ENCODE assay signal across 9 cellular contexts in the genomic region with DNA sequence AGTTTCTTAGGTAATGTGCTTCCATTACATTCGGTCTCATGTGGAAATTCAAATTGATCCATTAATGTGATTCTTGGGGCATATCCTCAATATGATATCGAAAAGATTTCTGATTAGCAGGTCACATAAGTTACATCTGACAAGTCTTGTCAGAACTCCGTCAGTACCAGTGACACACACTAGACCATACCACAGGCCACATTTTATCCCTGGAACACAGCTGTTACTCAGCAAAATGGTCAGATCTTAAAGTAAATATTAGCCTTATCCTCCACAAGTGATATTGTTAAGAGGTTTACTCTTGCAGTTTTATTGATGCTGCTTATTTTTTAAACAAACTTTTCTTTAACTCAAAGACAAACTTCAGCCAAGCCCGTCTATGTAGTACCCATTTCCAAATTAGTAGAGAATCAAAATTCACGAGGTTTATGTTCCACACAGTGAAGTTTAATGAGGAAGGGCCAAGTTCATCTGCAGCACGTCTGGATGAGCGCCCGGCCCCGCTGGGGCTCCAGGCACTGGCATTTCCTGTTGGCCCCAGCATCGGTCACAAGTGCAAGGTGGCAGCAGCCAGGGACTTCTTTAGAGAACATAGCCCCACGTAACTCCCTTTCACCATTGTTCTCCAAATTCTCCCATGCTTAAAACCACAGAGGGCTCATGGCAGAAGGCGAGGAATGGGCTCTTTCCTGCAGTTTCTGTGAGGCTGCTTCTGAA.
DNase-seq lines count a peak whose midpoint lies in the region; ATAC-seq, FAIRE-seq and TF ChIP-seq lines count a peak whose summit lies in the region.
"Had no signal": no experiment of that assay in that cellular context is flagged by ENCODE, and none has a peak within 500 bp of the region (broad histone marks: within the 10 kb centered on the region; RNA-seq: fewer than 3 reads in every experiment).

No MANE protein-coding gene starts in this region.

- H3K4me3 Mint-ChIP-seq in activated T-cell treated with anti-CD3 and anti-CD28 coated beads, Interleukin-2, amount 50 U/mL, for 72 hours: no peak overlapping the region

- intact Hi-C loops in ascending aorta (cut with DNase I): loop anchor here (2.0 to 10.0 kb wide), 3 partner anchors 80 to 225 kb away; no protein-coding TSS in a partner anchor
- intact Hi-C loops in kidney (cut with DNase I): no loop called here

- peak; percentile 30 to 89 for DNase-seq in ascending aorta (ENCODE audit: low spot score in 2 of 2)
- DNase-seq in kidney: no peak
- no peak for DNase-seq in activated T-cell treated with anti-CD3 and anti-CD28 coated beads, Interleukin-2, amount 50 U/mL, for 72 hours
- DNase-seq in GM10266 (ENCODE audit: extremely low spot score): no peak
- DNase-seq in activated naive CD4-positive, alpha-beta T cell treated with anti-CD3 and anti-CD28 coated beads, Interleukin-2, amount 50 U/mL, for 16 hours: no peak
- no peak for DNase-seq in GM19239 (ENCODE audit: insufficient read length, low spot score)
- DNase-seq: activated CD4-positive, CD25-positive, alpha-beta regulatory T cell treated with anti-CD3 and anti-CD28 coated beads, Interleukin-2, amount 50 U/mL, for 72 hours had no signal

- no peak for TF ChIP-seq RAD21 in Ishikawa (IDR thresholded peaks at IDR 0.05; ENCODE audit: low read depth)

- no peaks in the 10 kb centered on the region for H3K9me3 Mint-ChIP-seq in activated T-cell treated with anti-CD3 and anti-CD28 coated beads, Interleukin-2, amount 50 U/mL, for 72 hours

- TF ChIP-seq EP300 in Ishikawa (IDR thresholded peaks at IDR 0.05; ENCODE audit: borderline replicate concordance): peak; percentile 53; the same call in 1 of the 2 replicates

- no peaks in the 10 kb centered on the region for H3K36me3 Mint-ChIP-seq in activated T-cell treated with anti-CD3 and anti-CD28 coated beads, Interleukin-2, amount 50 U/mL, for 72 hours (ENCODE audit: insufficient read depth in 2 of 2)

- TF ChIP-seq CTCF in ascending aorta (IDR thresholded peaks at IDR 0.05): no peak
- TF ChIP-seq CTCF in kidney (IDR thresholded peaks at IDR 0.05; ENCODE audit: borderline replicate concordance, extremely low read depth, insufficient read depth): no peak
- no peak for TF ChIP-seq CTCF in GM10266 (IDR thresholded peaks at IDR 0.05; ENCODE audit: control insufficient read depth, insufficient read depth, low read depth, missing control alignments)

- H3K4me3 ChIP-seq in ascending aorta (no peak overlapping the region), kidney (ENCODE audit: low read length in 2 of 2) (no peak overlapping the region), stomach smooth muscle (ENCODE audit: low read length in 2 of 2) (no peak overlapping the region)

- no peak overlapping the region for H3K27ac Mint-ChIP-seq in activated T-cell treated with anti-CD3 and anti-CD28 coated beads, Interleukin-2, amount 50 U/mL, for 72 hours

- H3K9ac ChIP-seq in kidney (ENCODE audit: low read length in 2 of 2) (no peak overlapping the region), stomach smooth muscle (ENCODE audit: low read length in 2 of 2) (no peak overlapping the region)

- H3K9me3 ChIP-seq in ascending aorta: no peaks in the 10 kb centered on the region
- H3K9me3 ChIP-seq in kidney (ENCODE audit: control insufficient read depth in 1 of 2, low read length in 2 of 2): no peaks in the 10 kb centered on the region
- no peaks in the 10 kb centered on the region for H3K9me3 ChIP-seq in stomach smooth muscle (ENCODE audit: control insufficient read depth in 2 of 2, low read length in 2 of 2)

- FAIRE-seq in kidney (lab: Jason Lieb, UNC): no peak
- FAIRE-seq in GM19239 (lab: Jason Lieb, UNC): no peak

- H3K4me1 Mint-ChIP-seq in activated T-cell treated with anti-CD3 and anti-CD28 coated beads, Interleukin-2, amount 50 U/mL, for 72 hours (ENCODE audit: low read depth): peaks cover 21% of the 10 kb centered on the region

- H3K27me3 ChIP-seq in ascending aorta (no peaks in the 10 kb centered on the region), stomach smooth muscle (ENCODE audit: control insufficient read depth in 1 of 2, insufficient read depth in 2 of 2, low read length in 2 of 2) (no peaks in the 10 kb centered on the region)

- H3K27me3 Mint-ChIP-seq in activated T-cell treated with anti-CD3 and anti-CD28 coated beads, Interleukin-2, amount 50 U/mL, for 72 hours (ENCODE audit: low read depth): peaks cover 28% of the 10 kb centered on the region

- peaks cover 15 to 52% of the 10 kb centered on the region in 2 donors for H3K4me1 ChIP-seq in ascending aorta
- H3K4me1 ChIP-seq in kidney (ENCODE audit: control insufficient read depth in 1 of 2, insufficient read depth in 1 of 2, low read depth in 1 of 2, low read length in 2 of 2): peaks cover 21 to 27% of the 10 kb centered on the region in 2 donors
- H3K4me1 ChIP-seq in stomach smooth muscle (ENCODE audit: control insufficient read depth, insufficient read depth, low read length): peaks cover 31% of the 10 kb centered on the region

- H3K36me3 ChIP-seq in ascending aorta (no peaks in the 10 kb centered on the region), kidney (ENCODE audit: control insufficient read depth in 1 of 2, insufficient read depth in 2 of 2, low read length in 2 of 2) (no peaks in the 10 kb centered on the region), stomach smooth muscle (ENCODE audit: control insufficient read depth in 2 of 2, insufficient read depth in 2 of 2, low read length in 2 of 2) (no peaks in the 10 kb centered on the region)

- H3K27ac ChIP-seq in ascending aorta: peak overlapping the region; percentile 91 to 96
- H3K27ac ChIP-seq in kidney (ENCODE audit: low read depth in 2 of 2, low read length in 2 of 2): peak overlapping the region; percentile 67 to 79
- peak overlapping the region; percentile 37 for H3K27ac ChIP-seq in stomach smooth muscle (ENCODE audit: low read length)

- no peak for ATAC-seq in activated T-cell treated with anti-CD3 and anti-CD28 coated beads, Interleukin-2, amount 50 U/mL, for 72 hours (replicated peaks in 1 of 2)

TF ChIP-seq in Ishikawa, 13 proteins besides CTCF, POLR2A, EP300 and RAD21:
- TF ChIP-seq FOXM1 (IDR thresholded peaks at IDR 0.05; ENCODE audit: borderline replicate concordance, low read depth) (no peak), CREB1 (IDR thresholded peaks at IDR 0.05; ENCODE audit: low read depth) (no peak), USF1 (IDR thresholded peaks at IDR 0.05) (no peak), TAF1 (IDR thresholded peaks at IDR 0.05; ENCODE audit: low read depth) (no peak), TEAD4 (IDR thresholded peaks at IDR 0.05) (peak; percentile 52), ZBTB7A (IDR thresholded peaks at IDR 0.05; ENCODE audit: low read depth) (no peak), NFIC (IDR thresholded peaks at IDR 0.05) (peak; percentile 81), YY1 (IDR thresholded peaks at IDR 0.05; ENCODE audit: low read depth) (0 out of 2 replicates have a peak, but pooled peaks have one; percentile 42), EGR1 (IDR thresholded peaks at IDR 0.05) (no peak), TCF12 (IDR thresholded peaks at IDR 0.05; ENCODE audit: low read depth) (peak; percentile 75), CEBPB (IDR thresholded peaks at IDR 0.05) (no peak)
- TF ChIP-seq, protein P1, sequence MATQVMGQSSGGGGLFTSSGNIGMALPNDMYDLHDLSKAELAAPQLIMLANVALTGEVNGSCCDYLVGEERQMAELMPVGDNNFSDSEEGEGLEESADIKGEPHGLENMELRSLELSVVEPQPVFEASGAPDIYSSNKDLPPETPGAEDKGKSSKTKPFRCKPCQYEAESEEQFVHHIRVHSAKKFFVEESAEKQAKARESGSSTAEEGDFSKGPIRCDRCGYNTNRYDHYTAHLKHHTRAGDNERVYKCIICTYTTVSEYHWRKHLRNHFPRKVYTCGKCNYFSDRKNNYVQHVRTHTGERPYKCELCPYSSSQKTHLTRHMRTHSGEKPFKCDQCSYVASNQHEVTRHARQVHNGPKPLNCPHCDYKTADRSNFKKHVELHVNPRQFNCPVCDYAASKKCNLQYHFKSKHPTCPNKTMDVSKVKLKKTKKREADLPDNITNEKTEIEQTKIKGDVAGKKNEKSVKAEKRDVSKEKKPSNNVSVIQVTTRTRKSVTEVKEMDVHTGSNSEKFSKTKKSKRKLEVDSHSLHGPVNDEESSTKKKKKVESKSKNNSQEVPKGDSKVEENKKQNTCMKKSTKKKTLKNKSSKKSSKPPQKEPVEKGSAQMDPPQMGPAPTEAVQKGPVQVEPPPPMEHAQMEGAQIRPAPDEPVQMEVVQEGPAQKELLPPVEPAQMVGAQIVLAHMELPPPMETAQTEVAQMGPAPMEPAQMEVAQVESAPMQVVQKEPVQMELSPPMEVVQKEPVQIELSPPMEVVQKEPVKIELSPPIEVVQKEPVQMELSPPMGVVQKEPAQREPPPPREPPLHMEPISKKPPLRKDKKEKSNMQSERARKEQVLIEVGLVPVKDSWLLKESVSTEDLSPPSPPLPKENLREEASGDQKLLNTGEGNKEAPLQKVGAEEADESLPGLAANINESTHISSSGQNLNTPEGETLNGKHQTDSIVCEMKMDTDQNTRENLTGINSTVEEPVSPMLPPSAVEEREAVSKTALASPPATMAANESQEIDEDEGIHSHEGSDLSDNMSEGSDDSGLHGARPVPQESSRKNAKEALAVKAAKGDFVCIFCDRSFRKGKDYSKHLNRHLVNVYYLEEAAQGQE (IDR thresholded peaks at IDR 0.05; ENCODE audit: low read depth): no peak
- TF ChIP-seq, protein P2, sequence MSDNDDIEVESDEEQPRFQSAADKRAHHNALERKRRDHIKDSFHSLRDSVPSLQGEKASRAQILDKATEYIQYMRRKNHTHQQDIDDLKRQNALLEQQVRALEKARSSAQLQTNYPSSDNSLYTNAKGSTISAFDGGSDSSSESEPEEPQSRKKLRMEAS (IDR thresholded peaks at IDR 0.05): no peak

Comparison
In these comparisons a context has a peak if more than half of its experiments do, and no peak if none do; other contexts are left out.
1. DNase-seq: peak in ascending aorta (2 of 2); none in kidney (single experiment), activated T-cell treated with anti-CD3 and anti-CD28 coated beads, Interleukin-2, amount 50 U/mL, for 72 hours (0 of 2), GM10266 (single experiment), activated naive CD4-positive, alpha-beta T cell treated with anti-CD3 and anti-CD28 coated beads, Interleukin-2, amount 50 U/mL, for 16 hours (single experiment) and GM19239 (single experiment).
2. H3K27ac ChIP-seq: peak in every context shown above with its lines; median percentile 94 in ascending aorta; 73 in kidney; 37 in stomach smooth muscle.